24 cellular contexts compared by ENCODE assay signal in genomic region chr12:130573235-130573634, GRCh38.
DNase-seq lines count a peak whose midpoint lies in the region; ATAC-seq, FAIRE-seq and TF ChIP-seq lines count a peak whose summit lies in the region.
"Had no signal": no experiment of that assay in that cellular context is flagged by ENCODE, and none has a peak within 500 bp of the region (broad histone marks: within the 10 kb centered on the region; RNA-seq: fewer than 3 reads in every experiment).

No MANE protein-coding gene starts in this region.

- H3K9me3 ChIP-seq in BLaER1 treated with 17β-estradiol and CSF1 and Interleukin-3, amounts not matched to agents 10 nM and 100 nM (replicated peaks in 1 of 11): peaks cover 0 to 4% (median 0%) of the 10 kb centered on the region in 11 experiments; a peak in 1 of 22 replicates
- H3K9me3 ChIP-seq in GM12878 (replicated peaks; ENCODE audit: control insufficient read depth, insufficient read depth, low read length) (no peaks in the 10 kb centered on the region; the same call in 1 of the 3 replicates), H1 (ENCODE audit: insufficient read depth in 2 of 2, low read depth in 1 of 2, low read length in 1 of 2) (no peaks in the 10 kb centered on the region), neural progenitor cell (ENCODE audit: low read depth) (no peaks in the 10 kb centered on the region)
- H3K9me3 ChIP-seq: A549 had no signal

- FAIRE-seq in GM12878 (lab: Jason Lieb, UNC) (no peak), H1 (lab: Jason Lieb, UNC) (no peak)
- FAIRE-seq: A549, G401.6, GM12891, GM18507 had no signal

- peaks cover 0 to 10% (median 0%) of the 10 kb centered on the region in 11 experiments; a peak in 6 of 22 replicates for H4K20me1 ChIP-seq in BLaER1 treated with 17β-estradiol and CSF1 and Interleukin-3, amounts not matched to agents 10 nM and 100 nM
- H4K20me1 ChIP-seq in GM12878 (ENCODE audit: control insufficient read depth, insufficient read depth): no peaks in the 10 kb centered on the region
- no peaks in the 10 kb centered on the region for H4K20me1 ChIP-seq in H1 (replicated peaks in 1 of 2; ENCODE audit: control insufficient read depth in 1 of 2, insufficient read depth in 2 of 2, low read length in 2 of 2)
- H4K20me1 ChIP-seq in neural progenitor cell (ENCODE audit: low read depth): no peaks in the 10 kb centered on the region

- H3K79me1 ChIP-seq in H1 (ENCODE audit: low read depth, low read length): no peaks in the 10 kb centered on the region

- no peak overlapping the region for H3K4me3 ChIP-seq in BLaER1 treated with 17β-estradiol and CSF1 and Interleukin-3, amounts not matched to agents 10 nM and 100 nM
- H3K4me3 ChIP-seq in GM12878 (no peak overlapping the region), H1 (ENCODE audit: extremely low read depth in 1 of 4, insufficient read depth in 2 of 4, low read depth in 3 of 4, low read length in 4 of 4) (no peak overlapping the region), neural progenitor cell (no peak overlapping the region)
- H3K4me3 ChIP-seq: A549 had no signal

- H2BK20ac ChIP-seq in H1 (ENCODE audit: low read length): no peak overlapping the region

- no peak overlapping the region for H3K4me3 Mint-ChIP-seq in neural progenitor cell
- H3K4me3 Mint-ChIP-seq: CD14-positive monocyte; CD4-positive, alpha-beta T cell; CD8-positive, alpha-beta memory T cell had no signal

- H3K56ac ChIP-seq in H1 (replicated peaks; ENCODE audit: insufficient read length, low read depth, low read length): no peak overlapping the region

- SMC1A ChIA-PET in GM12878 (lab: Charles Lee; ENCODE audit: uncharacterized antibody, unreplicated experiment): interaction anchor here (1.2 to 2.1 kb wide), 4 partner anchors 10 to 144 kb away, joined by 4 to 10 read pairs (median 6); no protein-coding TSS in a partner anchor

- RAD21 ChIA-PET in GM12878 (lab: Charles Lee; ENCODE audit: unreplicated experiment): interaction anchor here (1.4 to 1.8 kb wide), 3 partner anchors 15 to 144 kb away, joined by 4 to 6 read pairs (median 5); no protein-coding TSS in a partner anchor

- no peaks in the 10 kb centered on the region for H3K36me3 Mint-ChIP-seq in neural progenitor cell
- H3K36me3 Mint-ChIP-seq: CD14-positive monocyte; CD8-positive, alpha-beta memory T cell had no signal

- TF ChIP-seq RAD21 in GM12878 (IDR thresholded peaks at IDR 0.05; ENCODE audit: insufficient read depth, low read depth, low read length) (no peak), H1 (IDR thresholded peaks at IDR 0.05 in 1 of 2, conservative IDR thresholded peaks at IDR 0.05 in 1 of 2; ENCODE audit: low read depth in 2 of 2, low read length in 2 of 2) (no peak)

- POLR2A ChIA-PET in GM12878 (lab: Charles Lee): no interaction called here
- POLR2A ChIA-PET in H1 (lab: Charles Lee; ENCODE audit: partially characterized antibody): no interaction called here

- H3K79me2 ChIP-seq in GM12878 (ENCODE audit: control insufficient read depth, insufficient read depth, low read length): no peaks in the 10 kb centered on the region
- no peaks in the 10 kb centered on the region for H3K79me2 ChIP-seq in H1 (ENCODE audit: control insufficient read depth in 1 of 2, insufficient read depth in 2 of 2, low read length in 2 of 2)
- no peaks in the 10 kb centered on the region for H3K79me2 ChIP-seq in neural progenitor cell (ENCODE audit: low read depth)

- H2BK5ac ChIP-seq in H1 (ENCODE audit: low read depth, low read length): no peak overlapping the region

- peaks cover 39% of the 10 kb centered on the region for H3K4me1 Mint-ChIP-seq in neural progenitor cell
- H3K4me1 Mint-ChIP-seq: CD8-positive, alpha-beta memory T cell had no signal

- CTCF ChIA-PET in GM12878 (lab: Yijun Ruan, JAX) (no interaction called here), H1 (lab: Charles Lee; ENCODE audit: partially characterized antibody) (interaction anchor here (1.1 kb wide), 1 partner anchor 16 kb away, joined by 3 read pairs; no protein-coding TSS in a partner anchor)

- BruUV-seq in GM12878 (replicated peaks; lab: Mats Ljungman, UMichigan): no TSS peak

- no peak overlapping the region for H2BK12ac ChIP-seq in H1 (ENCODE audit: low read depth, low read length)

- 0 out of 22 replicates have a peak overlapping the region, but pooled peaks of 1 of the 11 experiments have one; percentile 44 for H3K27ac ChIP-seq in BLaER1 treated with 17β-estradiol and CSF1 and Interleukin-3, amounts not matched to agents 10 nM and 100 nM
- H3K27ac ChIP-seq in GM12878 (ENCODE audit: control insufficient read depth, insufficient read depth): no peak overlapping the region
- H3K27ac ChIP-seq in H1 (ENCODE audit: low read depth, low read length): no peak overlapping the region
- H3K27ac ChIP-seq in neural progenitor cell: no peak overlapping the region
- H3K27ac ChIP-seq: A549 had no signal

- peaks cover 0 to 18% (median 8%) of the 10 kb centered on the region in 11 experiments; a peak in 10 of 22 replicates for H3K27me3 ChIP-seq in BLaER1 treated with 17β-estradiol and CSF1 and Interleukin-3, amounts not matched to agents 10 nM and 100 nM
- H3K27me3 ChIP-seq in GM12878 (replicated peaks in 1 of 2; ENCODE audit: control insufficient read depth in 2 of 2, insufficient read depth in 2 of 2, low read length in 1 of 2) (no peaks in the 10 kb centered on the region), H1 (replicated peaks in 1 of 4; ENCODE audit: control insufficient read depth in 3 of 4, extremely low read depth in 1 of 4, insufficient read depth in 3 of 4, low read length in 3 of 4) (no peaks in the 10 kb centered on the region), neural progenitor cell (no peaks in the 10 kb centered on the region)

- H3K9ac ChIP-seq in BLaER1 treated with 17β-estradiol and CSF1 and Interleukin-3, amounts not matched to agents 10 nM and 100 nM: no peak overlapping the region
- no peak overlapping the region for H3K9ac ChIP-seq in GM12878 (ENCODE audit: control insufficient read depth, insufficient read depth, low read length)
- H3K9ac ChIP-seq in H1 (replicated peaks in 1 of 4; ENCODE audit: extremely low read depth in 1 of 4, low read depth in 3 of 4, low read length in 3 of 4): no peak overlapping the region
- H3K9ac ChIP-seq in neural progenitor cell: no peak overlapping the region

- H3K4me1 ChIP-seq in BLaER1 treated with 17β-estradiol and CSF1 and Interleukin-3, amounts not matched to agents 10 nM and 100 nM: peaks cover 34 to 91% (median 79%) of the 10 kb centered on the region in 10 experiments
- peaks cover 4% of the 10 kb centered on the region; the same call in 1 of the 2 replicates for H3K4me1 ChIP-seq in GM12878 (ENCODE audit: control insufficient read depth, insufficient read depth, low read length)
- H3K4me1 ChIP-seq in H1 (replicated peaks in 1 of 4; ENCODE audit: control insufficient read depth in 3 of 4, insufficient read depth in 4 of 4, low read length in 3 of 4): no peaks in the 10 kb centered on the region
- H3K4me1 ChIP-seq in neural progenitor cell: no peaks in the 10 kb centered on the region
- H3K4me1 ChIP-seq: A549 had no signal

- H2AFZ ChIP-seq in GM12878 (ENCODE audit: control insufficient read depth, low read depth, low read length) (no peak overlapping the region), H1 (ENCODE audit: low read length) (no peak overlapping the region), neural progenitor cell (replicated peaks) (no peak overlapping the region)

- no peak overlapping the region for H3K18ac ChIP-seq in H1 (ENCODE audit: extremely low read depth, low read length)

- no peak overlapping the region for H4K8ac ChIP-seq in H1 (ENCODE audit: extremely low read depth, insufficient read depth, low read length)

- no peaks in the 10 kb centered on the region for H3K9me3 Mint-ChIP-seq in neural progenitor cell

- H3K14ac ChIP-seq in H1 (ENCODE audit: insufficient read length): no peak overlapping the region

- in situ Hi-C loops in GM12878 (cut with MboI): no loop called here

- peak overlapping the region in 9 of 11 experiments; percentile 56 to 87 (median 78); a peak in 17 of 22 replicates for H3K4me2 ChIP-seq in BLaER1 treated with 17β-estradiol and CSF1 and Interleukin-3, amounts not matched to agents 10 nM and 100 nM
- H3K4me2 ChIP-seq in GM12878 (ENCODE audit: control insufficient read depth, insufficient read depth) (no peak overlapping the region), H1 (ENCODE audit: insufficient read depth in 1 of 2, low read depth in 2 of 2, low read length in 2 of 2) (no peak overlapping the region), neural progenitor cell (no peak overlapping the region)
- H3K4me2 ChIP-seq: A549 had no signal

- peak overlapping the region; percentile 81; the same call in 1 of the 2 replicates for H2BK15ac ChIP-seq in H1 (ENCODE audit: low read length)

- TF ChIP-seq EP300 in GM12878 (IDR thresholded peaks at IDR 0.05; ENCODE audit: borderline replicate concordance in 1 of 2, control insufficient read depth in 1 of 2, low read depth in 2 of 2, low read length in 2 of 2): no peak
- no peak for TF ChIP-seq EP300 in H1 (IDR thresholded peaks at IDR 0.05; ENCODE audit: borderline replicate concordance in 1 of 2, low read depth in 2 of 2, low read length in 2 of 2)

- no peaks in the 10 kb centered on the region for H3K36me3 ChIP-seq in BLaER1 treated with 17β-estradiol and CSF1 and Interleukin-3, amounts not matched to agents 10 nM and 100 nM
- H3K36me3 ChIP-seq in GM12878 (ENCODE audit: control insufficient read depth in 2 of 2, insufficient read depth in 2 of 2, low read length in 1 of 2) (no peaks in the 10 kb centered on the region), H1 (ENCODE audit: control insufficient read depth in 2 of 4, insufficient read depth in 4 of 4, low read length in 3 of 4) (no peaks in the 10 kb centered on the region), neural progenitor cell (no peaks in the 10 kb centered on the region)

- no peak overlapping the region for H2BK120ac ChIP-seq in H1 (replicated peaks; ENCODE audit: low read depth, low read length)

- H4K91ac ChIP-seq in H1 (replicated peaks; ENCODE audit: insufficient read length, low read length): no peak overlapping the region

- no peaks in the 10 kb centered on the region for H3F3A ChIP-seq in neural progenitor cell (ENCODE audit: low read depth)

- H4K5ac ChIP-seq in H1 (ENCODE audit: insufficient read length, low read depth, low read length): no peak overlapping the region

- H3K23ac ChIP-seq in H1 (ENCODE audit: insufficient read length): no peak overlapping the region

- H2AK5ac ChIP-seq in H1 (ENCODE audit: low read depth, low read length): no peak overlapping the region

- H3K4ac ChIP-seq in H1 (replicated peaks; ENCODE audit: insufficient read length, low read depth, low read length): no peak overlapping the region

- peak overlapping the region; percentile 11 for H3K27ac Mint-ChIP-seq in neural progenitor cell
- H3K27ac Mint-ChIP-seq: CD14-positive monocyte; CD4-positive, alpha-beta T cell; CD8-positive, alpha-beta memory T cell had no signal

- TF ChIP-seq POLR2A in GM12878 (IDR thresholded peaks at IDR 0.05; ENCODE audit: low read depth, low read length) (no peak), H1 (IDR thresholded peaks at IDR 0.05; ENCODE audit: control extremely low read depth in 1 of 2, low read depth in 2 of 2, low read length in 2 of 2) (no peak)

- ATAC-seq in GM12878 (no peak), Right ventricle myocardium inferior (no peak), HG02588 (IDR thresholded peaks at IDR 0.05; ENCODE audit: unreplicated experiment) (no peak)
- ATAC-seq: A549 had no signal

- peaks cover 6% of the 10 kb centered on the region for H3K27me3 Mint-ChIP-seq in neural progenitor cell (ENCODE audit: insufficient read depth, low read depth)
- H3K27me3 Mint-ChIP-seq: CD4-positive, alpha-beta T cell had no signal

- WGBS in GM12878 (ENCODE audit: insufficient coverage, insufficient replicate concordance, low lambda C conversion rate, missing lambda C conversion rate): 65% methylated on average over 14 of the region's 14 CpGs
- 90% methylated on average over 14 of the region's 14 CpGs; no CpG with 5 or more reads in 1 of the 2 experiments for WGBS in H1 (ENCODE audit: extremely low coverage in 1 of 2, insufficient coverage in 1 of 2, insufficient read length in 1 of 2, insufficient replicate concordance in 2 of 2, low coverage in 1 of 2, low lambda C conversion rate in 2 of 2, missing lambda C conversion rate in 1 of 2), 2 experiments

- no peak for TF ChIP-seq CTCF in GM12878 (IDR thresholded peaks at IDR 0.05 in 2 of 3, conservative IDR thresholded peaks at IDR 0.05 in 1 of 3; ENCODE audit: control insufficient read depth in 2 of 3, extremely low read depth in 1 of 3, insufficient read depth in 1 of 3, low read depth in 3 of 3, low read length in 3 of 3)
- no peak for TF ChIP-seq CTCF in H1 (IDR thresholded peaks at IDR 0.05; ENCODE audit: control extremely low read depth in 1 of 3, insufficient read depth in 1 of 3, low read depth in 1 of 3, low read length in 3 of 3)
- no peak for TF ChIP-seq CTCF in neural progenitor cell (IDR thresholded peaks at IDR 0.05)

- DNase-seq in GM12878 (ENCODE audit: low read depth, low spot score) (no peak), H1 (ENCODE audit: low read depth in 1 of 2, low spot score in 2 of 2) (no peak), neural progenitor cell (ENCODE audit: low spot score) (no peak), COLO668 (lab: John Stamatoyannopoulos, UW; ENCODE audit: unreplicated experiment) (no peak), Right ventricle myocardium inferior (ENCODE audit: missing footprints) (no peak), posterior vena cava (ENCODE audit: low spot score) (no peak)
- DNase-seq: 8988T; ACHN; AML-193; Calu3; CD4-positive, alpha-beta T cell; CD8-positive, alpha-beta memory T cell; COR-L47; DMS53; GOT3; H7; HCEC 1CT had no signal

- no peaks in the 10 kb centered on the region for H3K23me2 ChIP-seq in H1 (ENCODE audit: low read depth, low read length)

- intact Hi-C loops in GM12878 (cut with micrococcal nuclease; ENCODE audit: unreplicated experiment): loop anchor here (10.0 kb wide), 2 partner anchors 142 to 172 kb away; partner anchors contain the start of gene RIMBP2
- intact Hi-C loops in Right ventricle myocardium inferior (cut with DNase I): no loop called here
- intact Hi-C loops in posterior vena cava (cut with DNase I): no loop called here

Comparison
In these comparisons a context has a peak if more than half of its experiments do, and no peak if none do; other contexts are left out.
1. H3K4me2 ChIP-seq: peak in BLaER1 treated with 17β-estradiol and CSF1 and Interleukin-3, amounts not matched to agents 10 nM and 100 nM (9 of 11); none in GM12878 (single experiment), H1 (0 of 2) and neural progenitor cell (single experiment).